Comparison of ENCODE assay signal across 1 cellular context in genomic region chr14:34336501-34336900, GRCh38.
TF ChIP-seq lines count a peak whose summit lies in the region.

No MANE protein-coding gene starts in this region.

TF ChIP-seq in HepG2, 621 proteins besides CTCF, POLR2A, EP300 and RAD21 (continued from another document):
- TF ChIP-seq NFAT5 (CRISPR knock-in tag; IDR thresholded peaks at IDR 0.05) (no peak), ZNF496 (CRISPR knock-in tag; IDR thresholded peaks at IDR 0.05; ENCODE audit: insufficient replicate concordance) (no peak), PHF21A (CRISPR knock-in tag; IDR thresholded peaks at IDR 0.05) (0 out of 2 replicates have a peak, but pooled peaks have one; percentile 12), ZIK1 (CRISPR knock-in tag; IDR thresholded peaks at IDR 0.05; ENCODE audit: borderline replicate concordance, low read depth) (no peak), ZNF350 (CRISPR knock-in tag; IDR thresholded peaks at IDR 0.05; ENCODE audit: borderline replicate concordance, low read depth) (no peak), SMARCE1 (IDR thresholded peaks at IDR 0.05; ENCODE audit: borderline replicate concordance) (no peak), NFKB2 (CRISPR knock-in tag; IDR thresholded peaks at IDR 0.05; ENCODE audit: borderline replicate concordance) (no peak), ZNF609 (CRISPR knock-in tag; IDR thresholded peaks at IDR 0.05; ENCODE audit: borderline replicate concordance) (0 out of 2 replicates have a peak, but pooled peaks have one; percentile 20), ZNF501 (CRISPR knock-in tag; IDR thresholded peaks at IDR 0.05) (0 out of 2 replicates have a peak, but pooled peaks have one; percentile 39), ARID4A (CRISPR knock-in tag; IDR thresholded peaks at IDR 0.05; ENCODE audit: borderline replicate concordance) (0 out of 2 replicates have a peak, but pooled peaks have one; percentile 12), HNF4A (CRISPR knock-in tag; IDR thresholded peaks at IDR 0.05) (peak; percentile 68), ZNF10 (CRISPR knock-in tag; IDR thresholded peaks at IDR 0.05; ENCODE audit: borderline replicate concordance, low read depth) (no peak), HDAC1 (CRISPR knock-in tag; IDR thresholded peaks at IDR 0.05) (peak; percentile 5; the same call in 1 of the 2 replicates)
